1 cellular context compared by ENCODE assay signal in genomic region chr14:51938137-51938536, GRCh38.
TF ChIP-seq lines count a peak whose summit lies in the region.

No MANE protein-coding gene starts in this region.

TF ChIP-seq in SK-N-SH treated with all-trans-retinoic acid at 6 μM for 48 hours, 23 proteins besides CTCF, POLR2A, EP300 and RAD21 (continued from another document):
- no peak for TF ChIP-seq CREB5 (CRISPR knock-in tag; IDR thresholded peaks at IDR 0.05; ENCODE audit: low read depth)
- no peak for TF ChIP-seq ZNF70 (CRISPR knock-in tag; IDR thresholded peaks at IDR 0.05)
- no peak for TF ChIP-seq ZFP3 (CRISPR knock-in tag; IDR thresholded peaks at IDR 0.05)
TF ChIP-seq in SK-N-SH treated with all-trans-retinoic acid at 6 μM for 48 hours: peak in this region for 0.
